Comparison of ENCODE assay signal across 10 cellular contexts in genomic region chr9:129317179-129318011, GRCh38.
DNase-seq lines count a peak whose midpoint lies in the region; ATAC-seq lines count a peak whose summit lies in the region.
"Had no signal": no experiment of that assay in that cellular context is flagged by ENCODE, and none has a peak within 500 bp of the region (broad histone marks: within the 10 kb centered on the region; RNA-seq: fewer than 3 reads in every experiment).

No MANE protein-coding gene starts in this region.

- no peaks in the 10 kb centered on the region for H3K27me3 ChIP-seq in aorta (ENCODE audit: control insufficient read depth in 1 of 2, insufficient read depth in 2 of 2, low read length in 1 of 2)

- H3K36me3 Mint-ChIP-seq in activated T-helper 1 cell treated with anti-CD3 and anti-CD28 coated beads, Interleukin-12 subunit alpha, Interleukin-12 subunit beta, Interleukin-2, Interleukin-4 antibody, amounts not matched to agents 30 ng/mL and 10 ng/mL and 1 ng/mL, durations not matched to agents 14 hours and 24 hours and 36 hours (ENCODE audit: low read depth), result no peaks in the 10 kb centered on the region
- H3K36me3 Mint-ChIP-seq: naive B cell had no signal

- DNase-seq in stimulated activated CD4-positive, alpha-beta T cell treated with anti-CD3 and anti-CD28 coated beads, Interleukin-1b, Interleukin-23, amount 100 ng/mL, for 48 hours, result peak; percentile 24
- DNase-seq in stimulated activated CD4-positive, alpha-beta T cell treated with anti-CD3 and anti-CD28 coated beads, Interleukin-4, amount 100 ng/mL, for 4 hours, result no peak
- DNase-seq in left kidney (ENCODE audit: low read depth, low spot score) (peak; percentile 74), aorta (peak; percentile 75 to 78)
- no peak for DNase-seq in activated T-helper 1 cell treated with anti-CD3 and anti-CD28 coated beads, Interleukin-12 subunit alpha, Interleukin-12 subunit beta, Interleukin-2, Interleukin-4 antibody, amounts not matched to agents 30 ng/mL and 10 ng/mL and 1 ng/mL, durations not matched to agents 14 hours and 24 hours and 36 hours (ENCODE audit: low spot score)
- DNase-seq: activated gamma-delta T cell, naive B cell had no signal

- WGBS in aorta, 2 donors, result 76% methylated on average over 13 of the region's 13 CpGs

- H3K4me3 ChIP-seq in aorta (ENCODE audit: low read length in 2 of 2), result no peak overlapping the region

- H3K4me1 ChIP-seq in aorta (ENCODE audit: control insufficient read depth in 1 of 2, insufficient read depth in 2 of 2, low read length in 2 of 2), result no peaks in the 10 kb centered on the region

- H3K27me3 Mint-ChIP-seq in activated T-helper 1 cell treated with anti-CD3 and anti-CD28 coated beads, Interleukin-12 subunit alpha, Interleukin-12 subunit beta, Interleukin-2, Interleukin-4 antibody, amounts not matched to agents 30 ng/mL and 10 ng/mL and 1 ng/mL, durations not matched to agents 14 hours and 24 hours and 36 hours (ENCODE audit: insufficient read depth), result peaks cover 6% of the 10 kb centered on the region

- H3K9me3 ChIP-seq in aorta (ENCODE audit: control insufficient read depth, low read length), result no peaks in the 10 kb centered on the region

- H3K27ac ChIP-seq in angular gyrus (ENCODE audit: low read depth, low read length) (peak overlapping the region; percentile 99), aorta (ENCODE audit: low read depth in 1 of 2, low read length in 2 of 2) (peak overlapping the region in 1 of 2 donors; percentile 61)

- H3K4me1 Mint-ChIP-seq in activated T-helper 1 cell treated with anti-CD3 and anti-CD28 coated beads, Interleukin-12 subunit alpha, Interleukin-12 subunit beta, Interleukin-2, Interleukin-4 antibody, amounts not matched to agents 30 ng/mL and 10 ng/mL and 1 ng/mL, durations not matched to agents 14 hours and 24 hours and 36 hours (ENCODE audit: low read depth), result peaks cover 10% of the 10 kb centered on the region

- intact Hi-C loops in aorta (cut with DNase I), result loop anchor here (5.0 kb wide), 2 partner anchors 60 to 140 kb away; partner anchors contain the start of gene IER5L (in 1 of the 2)
- intact Hi-C loops in activated T-helper 1 cell treated with anti-CD3 and anti-CD28 coated beads, Interleukin-12 subunit alpha, Interleukin-12 subunit beta, Interleukin-2, Interleukin-4 antibody, amounts not matched to agents 30 ng/mL and 10 ng/mL and 1 ng/mL, durations not matched to agents 14 hours and 24 hours and 36 hours (cut with micrococcal nuclease), result no loop called here

- no peaks in the 10 kb centered on the region for H3K36me3 ChIP-seq in aorta (ENCODE audit: control insufficient read depth in 1 of 2, insufficient read depth in 2 of 2, low read length in 1 of 2)

- no peaks in the 10 kb centered on the region for H3K9me3 Mint-ChIP-seq in activated T-helper 1 cell treated with anti-CD3 and anti-CD28 coated beads, Interleukin-12 subunit alpha, Interleukin-12 subunit beta, Interleukin-2, Interleukin-4 antibody, amounts not matched to agents 30 ng/mL and 10 ng/mL and 1 ng/mL, durations not matched to agents 14 hours and 24 hours and 36 hours
- H3K9me3 Mint-ChIP-seq: naive B cell had no signal

- no peak overlapping the region for H3K4me3 Mint-ChIP-seq in activated T-helper 1 cell treated with anti-CD3 and anti-CD28 coated beads, Interleukin-12 subunit alpha, Interleukin-12 subunit beta, Interleukin-2, Interleukin-4 antibody, amounts not matched to agents 30 ng/mL and 10 ng/mL and 1 ng/mL, durations not matched to agents 14 hours and 24 hours and 36 hours
- H3K4me3 Mint-ChIP-seq: naive B cell had no signal

- no peak for ATAC-seq in aorta (ENCODE audit: low FRiP score)
- no peak for ATAC-seq in GM18867 (IDR thresholded peaks at IDR 0.05; ENCODE audit: unreplicated experiment)
- ATAC-seq in GM18511 (IDR thresholded peaks at IDR 0.05; ENCODE audit: unreplicated experiment), result no peak

- no peak overlapping the region for H3K27ac Mint-ChIP-seq in activated T-helper 1 cell treated with anti-CD3 and anti-CD28 coated beads, Interleukin-12 subunit alpha, Interleukin-12 subunit beta, Interleukin-2, Interleukin-4 antibody, amounts not matched to agents 30 ng/mL and 10 ng/mL and 1 ng/mL, durations not matched to agents 14 hours and 24 hours and 36 hours

Comparison
In these comparisons a context has a peak if more than half of its experiments do, and no peak if none do; other contexts are left out.
1. DNase-seq: peak in stimulated activated CD4-positive, alpha-beta T cell treated with anti-CD3 and anti-CD28 coated beads, Interleukin-1b, Interleukin-23, amount 100 ng/mL, for 48 hours (single experiment), left kidney (single experiment) and aorta (2 of 2); none in stimulated activated CD4-positive, alpha-beta T cell treated with anti-CD3 and anti-CD28 coated beads, Interleukin-4, amount 100 ng/mL, for 4 hours (0 of 2) and activated T-helper 1 cell treated with anti-CD3 and anti-CD28 coated beads, Interleukin-12 subunit alpha, Interleukin-12 subunit beta, Interleukin-2, Interleukin-4 antibody, amounts not matched to agents 30 ng/mL and 10 ng/mL and 1 ng/mL, durations not matched to agents 14 hours and 24 hours and 36 hours (single experiment).